8 cellular contexts compared by ENCODE assay signal in the genomic region with DNA sequence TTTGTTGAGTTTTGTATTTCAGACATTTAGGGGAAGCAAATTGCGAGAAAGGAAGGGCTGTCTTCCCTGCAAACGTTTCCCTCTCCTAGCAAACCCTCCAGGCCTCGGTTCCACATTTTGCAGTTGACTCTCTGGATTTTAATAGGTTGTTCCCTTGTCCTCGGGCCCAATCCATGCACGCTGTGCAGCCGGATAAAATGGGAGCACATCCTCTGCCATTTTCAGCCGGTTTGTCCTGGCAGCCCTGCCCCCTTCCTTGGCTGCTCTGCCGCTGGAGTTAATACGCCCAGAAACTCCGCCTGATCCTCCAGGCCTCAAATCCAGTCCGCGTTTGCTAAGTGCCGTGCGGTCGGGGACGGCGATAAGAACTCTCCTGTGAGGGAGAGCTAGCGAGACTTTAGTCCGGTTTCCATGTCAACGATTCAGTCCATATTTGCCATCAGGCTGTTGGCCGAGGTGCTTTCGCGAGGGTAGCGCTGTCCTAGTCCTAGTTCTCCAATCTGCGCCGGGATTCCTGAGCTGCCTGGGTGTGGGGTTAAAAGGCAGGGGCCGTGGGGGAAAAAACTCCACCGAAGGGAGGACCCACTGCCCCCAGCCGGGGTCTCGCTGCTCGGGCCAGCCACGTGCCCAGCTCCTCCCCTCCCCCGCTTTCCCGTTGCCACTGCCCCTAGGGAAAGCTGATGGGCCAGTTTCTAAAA. TPM values are rescaled to one million over a fixed set of nuclear protein-coding genes. Genes with fewer than 3 reads are reported as not detected.
A peak's percentile ranks its signal among the peaks of the same experiment; 100 is the strongest.
DNase-seq lines count a peak whose midpoint lies in the region; TF ChIP-seq lines count a peak whose summit lies in the region.

No MANE protein-coding gene starts in this region.

- H3K4me3 ChIP-seq in GM23248 (peak overlapping the region; percentile 77), suprapubic skin (peak overlapping the region; percentile 94)

- H3K27me3 ChIP-seq in GM23248 (replicated peaks; ENCODE audit: insufficient read depth) (no peaks in the 10 kb centered on the region), suprapubic skin (no peaks in the 10 kb centered on the region)

- H3K9ac ChIP-seq in GM23248 = peak overlapping the region; percentile 83

- peak overlapping the region; percentile 98 for H3K27ac Mint-ChIP-seq in activated naive CD8-positive, alpha-beta T cell treated with anti-CD3 and anti-CD28 coated beads for 36 hours
- H3K27ac Mint-ChIP-seq in glutamatergic neuron (ENCODE audit: unreplicated experiment) = peak overlapping the region; percentile 99

- no peak for TF ChIP-seq EP300 in suprapubic skin (IDR thresholded peaks at IDR 0.05)

- DNase-seq in COR-L47 (lab: John Stamatoyannopoulos, UW) = peak; percentile 97
- DNase-seq in GM23248 = peak; percentile 99
- peak; percentile 99 for DNase-seq in NCI-H1105 (lab: John Stamatoyannopoulos, UW)
- DNase-seq in SKM-1 treated with dmso at 0.1 percent for 144 hours (lab: John Stamatoyannopoulos, UW; ENCODE audit: unreplicated experiment) = peak; percentile 99
- DNase-seq in activated naive CD8-positive, alpha-beta T cell treated with anti-CD3 and anti-CD28 coated beads for 36 hours = peak; percentile 90
- peak; percentile 92 for DNase-seq in glutamatergic neuron
- peak; percentile 94 for DNase-seq in occipital lobe (lab: John Stamatoyannopoulos, UW)
- DNase-seq in suprapubic skin (ENCODE audit: low spot score in 2 of 2) = peak; percentile 95

- H3K9me3 ChIP-seq in GM23248 (ENCODE audit: low read depth) (no peaks in the 10 kb centered on the region), suprapubic skin (no peaks in the 10 kb centered on the region)

- H3K27me3 Mint-ChIP-seq in activated naive CD8-positive, alpha-beta T cell treated with anti-CD3 and anti-CD28 coated beads for 36 hours = no peaks in the 10 kb centered on the region
- peaks cover 7% of the 10 kb centered on the region for H3K27me3 Mint-ChIP-seq in glutamatergic neuron (ENCODE audit: unreplicated experiment)

- H3K79me2 ChIP-seq in GM23248 (ENCODE audit: insufficient read depth) = peaks cover 16% of the 10 kb centered on the region

- H3K4me3 Mint-ChIP-seq in activated naive CD8-positive, alpha-beta T cell treated with anti-CD3 and anti-CD28 coated beads for 36 hours = peak overlapping the region; percentile 85
- peak overlapping the region; percentile 99 for H3K4me3 Mint-ChIP-seq in glutamatergic neuron (ENCODE audit: unreplicated experiment)

- peak overlapping the region; percentile 97 for H2AFZ ChIP-seq in GM23248

- no peaks in the 10 kb centered on the region for H4K20me1 ChIP-seq in GM23248 (ENCODE audit: insufficient read depth)

- H3K36me3 Mint-ChIP-seq in activated naive CD8-positive, alpha-beta T cell treated with anti-CD3 and anti-CD28 coated beads for 36 hours = no peaks in the 10 kb centered on the region
- no peaks in the 10 kb centered on the region for H3K36me3 Mint-ChIP-seq in glutamatergic neuron (ENCODE audit: unreplicated experiment)

- peaks cover 35% of the 10 kb centered on the region for H3K4me1 Mint-ChIP-seq in activated naive CD8-positive, alpha-beta T cell treated with anti-CD3 and anti-CD28 coated beads for 36 hours
- peaks cover 17% of the 10 kb centered on the region for H3K4me1 Mint-ChIP-seq in glutamatergic neuron (ENCODE audit: low read depth, unreplicated experiment)

- H3K9me2 ChIP-seq in GM23248 (ENCODE audit: insufficient read depth) = no peaks in the 10 kb centered on the region

- in situ Hi-C loops in GM23248 (cut with MboI) = loop anchor here (10.0 kb wide), 1 partner anchor 92 kb away; the partner anchor contains the start of gene PIGV

- WGBS in GM23248 (ENCODE audit: low coverage in 1 of 2, low lambda C conversion rate in 2 of 2, missing lambda C conversion rate in 2 of 2), 2 experiments = 0 to 1% methylated on average over 30 to 34 of the region's 34 CpGs
- under 1% methylated on average over 29 of the region's 34 CpGs for WGBS in suprapubic skin

- H3F3A ChIP-seq in GM23248 (ENCODE audit: insufficient read depth) = peaks cover 34% of the 10 kb centered on the region

- H3K9me3 Mint-ChIP-seq in activated naive CD8-positive, alpha-beta T cell treated with anti-CD3 and anti-CD28 coated beads for 36 hours = no peaks in the 10 kb centered on the region
- H3K9me3 Mint-ChIP-seq in glutamatergic neuron (ENCODE audit: unreplicated experiment) = peaks cover 9% of the 10 kb centered on the region

- H3K36me3 ChIP-seq in GM23248 (ENCODE audit: low read depth) (no peaks in the 10 kb centered on the region), suprapubic skin (no peaks in the 10 kb centered on the region)

- peak overlapping the region; percentile 91 for H3K27ac ChIP-seq in GM23248
- H3K27ac ChIP-seq in suprapubic skin = peak overlapping the region; percentile 99

- TF ChIP-seq CTCF in glutamatergic neuron (IDR thresholded peaks at IDR 0.05; ENCODE audit: partially characterized antibody, unreplicated experiment) = no peak
- TF ChIP-seq CTCF in suprapubic skin (IDR thresholded peaks at IDR 0.05) = no peak

- peak overlapping the region; percentile 94 for H3K4me2 ChIP-seq in GM23248 (ENCODE audit: unreplicated experiment)

- peak in 1 of 2 donors; percentile 41 for TF ChIP-seq POLR2A in suprapubic skin (IDR thresholded peaks at IDR 0.05)

- peaks cover 24% of the 10 kb centered on the region for H3K4me1 ChIP-seq in GM23248 (ENCODE audit: insufficient read depth)
- H3K4me1 ChIP-seq in suprapubic skin = peaks cover 32% of the 10 kb centered on the region

RNA-seq across cellular contexts. Expression of gene ARID1A, which starts 2.9 kb away (rescaled TPM):
- 11.6 and 13.4 TPM in 2 replicates for total RNA-seq in GM23248 (2014; rRNA removed; shearing (Covaris generic))
- 8.2 and 9.4 TPM in 2 replicates for polyA plus RNA-seq in GM23248 (2016; fragmentation: Nextera tagmentation; extraction: Ambion mirVana)
- total RNA-seq in activated naive CD8-positive, alpha-beta T cell treated with anti-CD3 and anti-CD28 coated beads for 36 hours = 10 to 100 TPM; 75.6 to 78.4 TPM
- total RNA-seq in glutamatergic neuron (ENCODE audit: unreplicated experiment) = 187 TPM
- total RNA-seq in occipital lobe = 20.1 TPM
- 10 to 100 TPM; 77.2 to 90.0 (median 83.5) TPM for total RNA-seq in suprapubic skin

Comparison
In these comparisons a context has a peak if more than half of its experiments do, and no peak if none do; other contexts are left out.
1. Peak in every context shown above with its lines: DNase-seq, H3K4me3 ChIP-seq and H3K27ac ChIP-seq.